In the genomic region with DNA sequence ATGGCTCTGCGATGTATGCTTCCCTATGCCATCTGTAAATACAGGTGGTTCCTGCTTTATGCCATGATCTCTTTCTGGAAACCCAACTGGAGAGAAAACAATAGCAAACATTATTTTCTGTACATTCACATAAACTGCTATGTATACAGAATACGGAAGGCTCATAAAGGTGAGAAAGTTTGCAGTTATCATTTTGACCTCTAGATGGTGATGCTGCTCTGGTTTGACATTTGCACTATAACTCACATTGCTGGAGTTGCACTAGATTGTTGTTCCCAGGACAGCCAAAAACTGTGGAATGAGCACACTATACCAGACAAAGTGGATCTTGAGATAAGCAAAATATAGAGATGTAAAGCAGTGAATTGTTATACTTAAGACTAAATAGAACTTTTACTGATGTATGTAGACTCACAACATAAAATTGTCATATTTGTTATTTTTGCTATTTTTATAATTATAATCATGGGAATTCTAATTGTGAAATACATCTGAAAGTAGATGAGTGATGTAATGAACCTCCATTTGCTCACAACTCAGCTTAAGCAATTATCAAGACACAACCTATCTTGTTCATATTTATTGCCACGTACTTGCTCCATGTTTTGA, we compare ENCODE assay signal across 9 cellular contexts.
DNase-seq lines count a peak whose midpoint lies in the region; ATAC-seq and TF ChIP-seq lines count a peak whose summit lies in the region.
"Had no signal": no experiment of that assay in that cellular context is flagged by ENCODE, and none has a peak within 500 bp of the region (broad histone marks: within the 10 kb centered on the region; RNA-seq: fewer than 3 reads in every experiment).

No MANE protein-coding gene starts in this region.

- TF ChIP-seq CTCF in VCaP (conservative IDR thresholded peaks at IDR 0.05) = peak; percentile 93

- no peak overlapping the region for H3K4me3 ChIP-seq in aorta (ENCODE audit: low read length in 2 of 2)

- intact Hi-C loops in aorta (cut with DNase I) = no loop called here

- no peaks in the 10 kb centered on the region for H3K4me1 ChIP-seq in aorta (ENCODE audit: control insufficient read depth in 1 of 2, insufficient read depth in 2 of 2, low read length in 2 of 2)
- H3K4me1 ChIP-seq: Caco-2 had no signal

- no peak overlapping the region for H3K27ac ChIP-seq in VCaP
- H3K27ac ChIP-seq in aorta (ENCODE audit: low read depth in 1 of 2, low read length in 2 of 2) = no peak overlapping the region

- ATAC-seq in HG02623 (IDR thresholded peaks at IDR 0.05; ENCODE audit: unreplicated experiment) (peak; percentile 96), aorta (ENCODE audit: low FRiP score) (no peak)

- H3K27me3 ChIP-seq in aorta (ENCODE audit: control insufficient read depth in 1 of 2, insufficient read depth in 2 of 2, low read length in 1 of 2) = no peaks in the 10 kb centered on the region

- 38 to 40% methylated on average over 3 of the region's 3 CpGs for WGBS in aorta, 2 donors

- no peaks in the 10 kb centered on the region for H3K36me3 ChIP-seq in aorta (ENCODE audit: control insufficient read depth in 1 of 2, insufficient read depth in 2 of 2, low read length in 1 of 2)

- DNase-seq in SIG-M5 treated with dmso at 0.1 percent for 504 hours (lab: John Stamatoyannopoulos, UW; ENCODE audit: unreplicated experiment) = peak; percentile 44
- no peak for DNase-seq in SIG-M5 (lab: John Stamatoyannopoulos, UW)
- peak; percentile 50 for DNase-seq in NCI-H1105 (lab: John Stamatoyannopoulos, UW)
- DNase-seq in iPS-NIHi7 (ENCODE audit: extremely low spot score) = peak; percentile 33
- DNase-seq in cortex of kidney (lab: John Stamatoyannopoulos, UW) = no peak
- no peak for DNase-seq in aorta

- peaks cover under 1% of the 10 kb centered on the region for H3K9me3 ChIP-seq in aorta (ENCODE audit: control insufficient read depth, low read length)
- H3K9me3 ChIP-seq: Caco-2 had no signal

Comparison
In these comparisons a context has a peak if more than half of its experiments do, and no peak if none do; other contexts are left out.
1. DNase-seq: peak in SIG-M5 treated with dmso at 0.1 percent for 504 hours (single experiment), NCI-H1105 (single experiment) and iPS-NIHi7 (single experiment); none in SIG-M5 (single experiment), cortex of kidney (single experiment) and aorta (0 of 2).